26 cellular contexts compared by ENCODE assay signal in genomic region chr1:8053878-8054567, GRCh38.
"Had no signal": no experiment of that assay in that cellular context is flagged by ENCODE, and none has a peak within 500 bp of the region (broad histone marks: within the 10 kb centered on the region; RNA-seq: fewer than 3 reads in every experiment).

No MANE protein-coding gene starts in this region.

- H3K9me3 Mint-ChIP-seq: activated naive CD4-positive, alpha-beta T cell treated with anti-CD3 and anti-CD28 coated beads, Interleukin-2, amount 50 U/mL, for 24 hours; activated T-helper 1 cell treated with anti-CD3 and anti-CD28 coated beads, Interleukin-12 subunit alpha, Interleukin-12 subunit beta, Interleukin-2, Interleukin-4 antibody, amounts not matched to agents 30 ng/mL and 10 ng/mL and 1 ng/mL, durations not matched to agents 14 hours and 24 hours and 36 hours; neural progenitor cell; T-cell; T-helper 2 cell treated with Interferon-gamma antibody and Interleukin-4, amounts not matched to agents 5 μg/mL and 100 μg/mL, for 36 hours had no signal

- H3K27me3 ChIP-seq: brain microvascular endothelial cell, neural progenitor cell, right atrium auricular region, tibial nerve had no signal

- H3K27ac Mint-ChIP-seq: activated CD8-positive, alpha-beta T cell treated with anti-CD3 and anti-CD28 coated beads, Interleukin-2, amount 10 ng/mL, durations not matched to agents 7 days and 5 days; activated naive CD4-positive, alpha-beta T cell treated with anti-CD3 and anti-CD28 coated beads, Interleukin-2, amount 50 U/mL, for 24 hours; activated T-helper 1 cell treated with anti-CD3 and anti-CD28 coated beads, Interleukin-12 subunit alpha, Interleukin-12 subunit beta, Interleukin-2, Interleukin-4 antibody, amounts not matched to agents 30 ng/mL and 10 ng/mL and 1 ng/mL, durations not matched to agents 14 hours and 24 hours and 36 hours; naive thymus-derived CD4-positive, alpha-beta T cell; neural progenitor cell; T-cell; T-helper 2 cell treated with Interferon-gamma antibody and Interleukin-4, amounts not matched to agents 5 μg/mL and 100 μg/mL, for 36 hours had no signal

- H3K27me3 Mint-ChIP-seq: activated naive CD4-positive, alpha-beta T cell treated with anti-CD3 and anti-CD28 coated beads, Interleukin-2, amount 50 U/mL, for 24 hours; progenitor cell of endocrine pancreas had no signal

- H3K4me3 Mint-ChIP-seq: activated CD8-positive, alpha-beta T cell treated with anti-CD3 and anti-CD28 coated beads, Interleukin-2, amount 10 ng/mL, durations not matched to agents 7 days and 5 days; activated naive CD4-positive, alpha-beta T cell treated with anti-CD3 and anti-CD28 coated beads, Interleukin-2, amount 50 U/mL, for 24 hours; activated T-helper 1 cell treated with anti-CD3 and anti-CD28 coated beads, Interleukin-12 subunit alpha, Interleukin-12 subunit beta, Interleukin-2, Interleukin-4 antibody, amounts not matched to agents 30 ng/mL and 10 ng/mL and 1 ng/mL, durations not matched to agents 14 hours and 24 hours and 36 hours; naive thymus-derived CD4-positive, alpha-beta T cell; neural progenitor cell; T-cell; T-helper 2 cell treated with Interferon-gamma antibody and Interleukin-4, amounts not matched to agents 5 μg/mL and 100 μg/mL, for 36 hours had no signal

- H3K36me3 Mint-ChIP-seq: activated naive CD4-positive, alpha-beta T cell treated with anti-CD3 and anti-CD28 coated beads, Interleukin-2, amount 50 U/mL, for 24 hours; naive thymus-derived CD4-positive, alpha-beta T cell; neural progenitor cell; T-cell had no signal

- H3K27ac ChIP-seq: brain microvascular endothelial cell, neural progenitor cell, right atrium auricular region, tibial nerve, WERI-Rb-1 had no signal

- DNase-seq: activated CD4-positive, alpha-beta T cell treated with anti-CD3 and anti-CD28 coated beads, Interleukin-2, amount 50 U/mL, for 1 hour; activated CD4-positive, CD25-positive, alpha-beta regulatory T cell treated with anti-CD3 and anti-CD28 coated beads, Interleukin-2, amount 50 U/mL, for 72 hours; activated CD8-positive, alpha-beta T cell treated with anti-CD3 and anti-CD28 coated beads, Interleukin-2, amount 10 ng/mL, durations not matched to agents 7 days and 5 days; activated gamma-delta T cell; aorta; brain microvascular endothelial cell; caudate nucleus; dermis blood vessel endothelial cell; effector CD8-positive, alpha-beta T cell; erythroblast; foreskin melanocyte; glutamatergic neuron; hippocampal formation; mesendoderm; naive thymus-derived CD4-positive, alpha-beta T cell; stimulated activated CD4-positive, alpha-beta T cell treated with anti-CD3 and anti-CD28 coated beads, Interleukin-4, amount 100 ng/mL, for 24 hours; stimulated activated naive CD8-positive, alpha-beta T cell treated with anti-CD3 and anti-CD28 coated beads, Interleukin-15, Interleukin-2, amounts not matched to agents 100 U/mL and 50 U/mL, for 24 hours; T-cell; WERI-Rb-1 had no signal

- H3K9me3 ChIP-seq: right atrium auricular region, tibial nerve had no signal

- ATAC-seq: activated CD8-positive, alpha-beta T cell treated with anti-CD3 and anti-CD28 coated beads, Interleukin-2, amount 10 ng/mL, durations not matched to agents 7 days and 5 days; naive thymus-derived CD4-positive, alpha-beta T cell; stimulated activated naive CD8-positive, alpha-beta T cell treated with anti-CD3 and anti-CD28 coated beads, Interleukin-15, Interleukin-2, amounts not matched to agents 100 U/mL and 50 U/mL, for 24 hours; T-cell had no signal

- H3K36me3 ChIP-seq: brain microvascular endothelial cell, neural progenitor cell, right atrium auricular region, tibial nerve, WERI-Rb-1 had no signal

- H3K4me1 Mint-ChIP-seq: activated naive CD4-positive, alpha-beta T cell treated with anti-CD3 and anti-CD28 coated beads, Interleukin-2, amount 50 U/mL, for 24 hours; T-cell had no signal

- H3K4me3 ChIP-seq: neural progenitor cell, right atrium auricular region, tibial nerve had no signal

- H3K4me1 ChIP-seq: right atrium auricular region, tibial nerve had no signal
